ENCODE assay signal across 8 cellular contexts in the genomic region with DNA sequence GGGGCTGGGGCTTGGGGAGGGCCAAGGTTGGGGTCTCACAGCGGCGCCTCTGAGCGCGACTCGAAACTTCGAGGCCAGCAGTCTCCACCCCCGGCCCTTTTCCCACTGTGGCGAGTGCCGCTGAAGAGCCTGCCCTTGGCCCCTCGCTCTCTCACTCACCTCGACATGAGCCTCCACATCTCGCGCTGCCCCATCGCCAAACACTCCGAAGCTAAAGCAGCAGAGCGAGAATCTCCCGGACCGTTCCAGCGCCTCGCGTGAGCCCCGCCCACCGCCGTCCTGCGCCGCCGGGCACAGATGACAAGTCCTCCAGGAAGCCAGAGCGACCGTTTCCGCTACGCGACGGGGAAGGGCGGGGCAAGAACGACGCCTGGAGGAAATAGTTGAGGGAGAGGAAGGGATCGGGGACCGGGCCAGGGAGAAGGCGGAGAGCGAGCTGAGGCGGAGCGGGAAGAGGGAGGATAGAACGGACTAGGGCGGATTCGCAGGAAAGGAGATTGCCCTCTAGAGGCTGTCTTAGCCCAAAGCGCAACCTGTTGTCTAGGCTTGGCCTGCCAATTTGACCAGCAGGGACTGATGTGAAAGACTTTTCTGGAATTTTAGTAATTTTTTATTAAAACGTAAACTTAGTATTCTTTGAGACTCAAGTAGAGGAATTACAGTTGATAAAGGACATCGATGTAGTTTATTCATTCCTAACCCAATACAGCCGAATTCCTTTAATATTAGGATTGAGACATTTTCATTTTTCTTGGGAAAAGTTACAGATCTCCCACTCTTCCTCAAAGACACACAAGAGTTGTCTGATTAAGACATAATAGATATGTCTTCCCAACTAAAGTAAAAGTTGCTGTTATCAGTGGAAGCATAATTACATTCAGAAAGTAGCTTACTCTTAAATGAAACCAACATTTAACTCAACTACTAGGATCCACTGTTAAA. TPM values are rescaled to one million over a fixed set of nuclear protein-coding genes. Genes with fewer than 3 reads are reported as not detected.
A peak's percentile ranks its signal among the peaks of the same experiment; 100 is the strongest.
DNase-seq lines count a peak whose midpoint lies in the region; TF ChIP-seq lines count a peak whose summit lies in the region.

A gene with protein sequence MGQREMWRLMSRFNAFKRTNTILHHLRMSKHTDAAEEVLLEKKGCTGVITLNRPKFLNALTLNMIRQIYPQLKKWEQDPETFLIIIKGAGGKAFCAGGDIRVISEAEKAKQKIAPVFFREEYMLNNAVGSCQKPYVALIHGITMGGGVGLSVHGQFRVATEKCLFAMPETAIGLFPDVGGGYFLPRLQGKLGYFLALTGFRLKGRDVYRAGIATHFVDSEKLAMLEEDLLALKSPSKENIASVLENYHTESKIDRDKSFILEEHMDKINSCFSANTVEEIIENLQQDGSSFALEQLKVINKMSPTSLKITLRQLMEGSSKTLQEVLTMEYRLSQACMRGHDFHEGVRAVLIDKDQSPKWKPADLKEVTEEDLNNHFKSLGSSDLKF (minus strand): TSS at position 270 of the 942 bp plus-strand sequence. CDS start 76 bp downstream, at position 194.

- no peaks in the 10 kb centered on the region for H3K27me3 Mint-ChIP-seq in endodermal cell (ENCODE audit: insufficient read depth)

- H3K4me1 Mint-ChIP-seq in endodermal cell: peaks cover 22% of the 10 kb centered on the region

- H3K9ac ChIP-seq in NT2/D1 (ENCODE audit: insufficient read length, low read depth) (peak within 1 kb of the TSS; percentile 92), endodermal cell (ENCODE audit: extremely low read depth, low read length, poor library complexity, severe bottlenecking) (peak within 1 kb of the TSS; percentile 74)

- TF ChIP-seq CTCF in GM20000 (IDR thresholded peaks at IDR 0.05; ENCODE audit: extremely low read depth, missing control alignments): peak; percentile 41
- TF ChIP-seq CTCF in endodermal cell (conservative IDR thresholded peaks at IDR 0.05): peak; percentile 90

- H3K36me3 ChIP-seq in NT2/D1 (ENCODE audit: insufficient read depth, insufficient read length, low read length) (no peaks in the 10 kb centered on the region), endodermal cell (ENCODE audit: control insufficient read depth, insufficient read depth, low read length) (no peaks in the 10 kb centered on the region)

- DNase-seq in COR-L47 (lab: John Stamatoyannopoulos, UW) (peak; percentile 97), GM20000 (ENCODE audit: low spot score) (peak; percentile 82), HT1080 (ENCODE audit: low read depth) (peak; percentile 99), NT2/D1 (ENCODE audit: low read depth, low spot score) (peak; percentile 96), endodermal cell (peak; percentile 100), mesenteric fat pad (ENCODE audit: low spot score) (peak; percentile 99)
- DNase-seq in activated CD8-positive, alpha-beta memory T cell treated with anti-CD3 and anti-CD28 coated beads, Interleukin-2, amount 50 U/mL, for 1 hour (ENCODE audit: extremely low read depth): peak; percentile 53
- peak; percentile 72 to 73 for DNase-seq in stimulated activated CD8-positive, alpha-beta memory T cell treated with anti-CD3 and anti-CD28 coated beads, Interleukin-15, amount 100 ng/mL, for 4 hours (ENCODE audit: low read depth in 2 of 2)

- H3K36me3 Mint-ChIP-seq in endodermal cell (ENCODE audit: low read depth): peaks cover 5% of the 10 kb centered on the region

- H3K9me3 ChIP-seq in NT2/D1 (ENCODE audit: insufficient read depth, low read length): no peaks in the 10 kb centered on the region
- no peaks in the 10 kb centered on the region for H3K9me3 ChIP-seq in endodermal cell (ENCODE audit: control insufficient read depth, low read length)

- H3K4me3 ChIP-seq in NT2/D1 (ENCODE audit: insufficient read length, low read depth) (peak within 1 kb of the TSS; percentile 76), endodermal cell (ENCODE audit: low read length) (peak within 1 kb of the TSS; percentile 98)

- 0 to 1% methylated on average over 19 to 49 of the region's 49 CpGs for WGBS in endodermal cell (ENCODE audit: insufficient coverage in 1 of 2, insufficient read length in 1 of 2), 2 experiments

- H3K9me3 Mint-ChIP-seq in endodermal cell: no peaks in the 10 kb centered on the region

- no peaks in the 10 kb centered on the region for H3K27me3 ChIP-seq in NT2/D1 (ENCODE audit: insufficient read depth, insufficient read length)
- no peaks in the 10 kb centered on the region for H3K27me3 ChIP-seq in endodermal cell (ENCODE audit: control insufficient read depth, insufficient read depth, low read length, poor library complexity, severe bottlenecking)

- peak within 1 kb of the TSS; percentile 25 for H3K27ac ChIP-seq in endodermal cell (ENCODE audit: low read depth, low read length)

- H3K4me1 ChIP-seq in NT2/D1 (ENCODE audit: insufficient read depth, insufficient read length): no peaks in the 10 kb centered on the region
- H3K4me1 ChIP-seq in endodermal cell (ENCODE audit: control insufficient read depth, insufficient read depth, low read length): peaks cover 3% of the 10 kb centered on the region

- peak within 1 kb of the TSS; percentile 84 for H3K4me3 Mint-ChIP-seq in endodermal cell

- peak within 1 kb of the TSS; percentile 92 for H3K27ac Mint-ChIP-seq in endodermal cell

RNA-seq across cellular contexts. Expression of the gene that starts here (rescaled TPM):
- 11.0 and 13.0 TPM in 2 replicates for total RNA-seq in HT1080 (2014; rRNA removed; shearing (Covaris generic))
- 11.3 and 13.2 TPM in 2 replicates for polyA plus RNA-seq in HT1080 (2015; cell fraction: cytosol; rRNA removed)
- 14.6 and 17.5 TPM in 2 replicates for polyA plus RNA-seq in HT1080 (2015; cell fraction: nucleus; rRNA removed)
- total RNA-seq in endodermal cell (10 to 100 TPM; 30.8 to 46.7 TPM), mesenteric fat pad (39.3 TPM)
- 32.6 TPM for polyA plus RNA-seq in endodermal cell (2013, experiment 1 of 2)
- polyA plus RNA-seq in endodermal cell (2013, experiment 2 of 2): 33.6 TPM

Comparison
In these comparisons a context has a peak if more than half of its experiments do, and no peak if none do; other contexts are left out.
1. Peak in every context shown above with its lines: DNase-seq, H3K4me3 ChIP-seq and H3K27ac ChIP-seq.